10 cellular contexts compared by ENCODE assay signal in genomic region chr1:243712890-243713425, GRCh38.
DNase-seq lines count a peak whose midpoint lies in the region; ATAC-seq, FAIRE-seq and TF ChIP-seq lines count a peak whose summit lies in the region.
"Had no signal": no experiment of that assay in that cellular context is flagged by ENCODE, and none has a peak within 500 bp of the region (broad histone marks: within the 10 kb centered on the region; RNA-seq: fewer than 3 reads in every experiment).

No MANE protein-coding gene starts in this region.

- H3K36me3 Mint-ChIP-seq in astrocyte (ENCODE audit: low read depth, unreplicated experiment) (no peaks in the 10 kb centered on the region), natural killer cell (no peaks in the 10 kb centered on the region)

- no peak overlapping the region for H3K27ac ChIP-seq in astrocyte (ENCODE audit: low read depth, low read length)
- H3K27ac ChIP-seq: pancreas had no signal

- intact Hi-C loops in natural killer cell (cut with micrococcal nuclease): loop anchor here (1.0 to 5.0 kb wide), 3 partner anchors 35 to 137 kb away; partner anchors contain the start of gene AKT3

- peak; percentile 41 for FAIRE-seq in astrocyte (lab: Jason Lieb, UNC)
- FAIRE-seq: pancreas had no signal

- peak; percentile 24; the same call in 1 of the 2 replicates for TF ChIP-seq CTCF in GM12874 (IDR thresholded peaks at IDR 0.05; ENCODE audit: insufficient read depth, low read depth, low read length)
- TF ChIP-seq CTCF in astrocyte (IDR thresholded peaks at IDR 0.05; ENCODE audit: insufficient read depth, low read depth, low read length): peak; percentile 50
- no peak for TF ChIP-seq CTCF in natural killer cell (IDR thresholded peaks at IDR 0.05)

- no peaks in the 10 kb centered on the region for H4K20me1 ChIP-seq in astrocyte (ENCODE audit: insufficient read depth, low read length)

- H3K36me3 ChIP-seq in astrocyte (ENCODE audit: insufficient read depth, low read length): no peaks in the 10 kb centered on the region
- H3K36me3 ChIP-seq: pancreas had no signal

- H3K9me3 Mint-ChIP-seq in astrocyte (ENCODE audit: unreplicated experiment): no peaks in the 10 kb centered on the region
- H3K9me3 Mint-ChIP-seq in natural killer cell: no peaks in the 10 kb centered on the region
- H3K9me3 Mint-ChIP-seq: activated naive CD8-positive, alpha-beta T cell treated with anti-CD3 and anti-CD28 coated beads, Interleukin-2, amount 10 ng/mL, durations not matched to agents 7 days and 5 days had no signal

- H3K27ac Mint-ChIP-seq in astrocyte (ENCODE audit: unreplicated experiment) (no peak overlapping the region), natural killer cell (peak overlapping the region; percentile 74 to 83)
- H3K27ac Mint-ChIP-seq: activated naive CD8-positive, alpha-beta T cell treated with anti-CD3 and anti-CD28 coated beads, Interleukin-2, amount 10 ng/mL, durations not matched to agents 7 days and 5 days had no signal

- in situ Hi-C loops in G401 (cut with HindIII; ENCODE audit: low sequenced_read_pairs): no loop called here

- peak overlapping the region; percentile 22 for H3K9ac ChIP-seq in astrocyte (ENCODE audit: low read length)

- ATAC-seq in natural killer cell (no peak), HG03175 (IDR thresholded peaks at IDR 0.05; ENCODE audit: unreplicated experiment) (no peak), GM21367 (IDR thresholded peaks at IDR 0.05; ENCODE audit: unreplicated experiment) (no peak)

- H3K27me3 Mint-ChIP-seq in astrocyte (ENCODE audit: low read depth, unreplicated experiment) (no peaks in the 10 kb centered on the region), natural killer cell (ENCODE audit: low read depth in 2 of 2) (no peaks in the 10 kb centered on the region)
- H3K27me3 Mint-ChIP-seq: activated naive CD8-positive, alpha-beta T cell treated with anti-CD3 and anti-CD28 coated beads, Interleukin-2, amount 10 ng/mL, durations not matched to agents 7 days and 5 days had no signal

- H3K4me3 ChIP-seq in astrocyte (ENCODE audit: insufficient read depth, low read depth, low read length): peak overlapping the region; percentile 15
- H3K4me3 ChIP-seq: pancreas had no signal

- H3K4me1 Mint-ChIP-seq in astrocyte (ENCODE audit: low read depth, unreplicated experiment) (peaks cover 28% of the 10 kb centered on the region), natural killer cell (peaks cover 33 to 39% of the 10 kb centered on the region in 2 donors)

- H3K4me3 Mint-ChIP-seq in astrocyte (ENCODE audit: unreplicated experiment): no peak overlapping the region
- H3K4me3 Mint-ChIP-seq in natural killer cell: peak overlapping the region; percentile 83
- H3K4me3 Mint-ChIP-seq: activated naive CD8-positive, alpha-beta T cell treated with anti-CD3 and anti-CD28 coated beads, Interleukin-2, amount 10 ng/mL, durations not matched to agents 7 days and 5 days had no signal

- DNase-seq in NCI-H1694 treated with DMSO at 0.1 percent for 48 hours (lab: John Stamatoyannopoulos, UW): peak; percentile 100
- DNase-seq in astrocyte (ENCODE audit: low read depth): peak; percentile 12
- DNase-seq in natural killer cell: no peak
- DNase-seq in retina: no peak
- DNase-seq in G401 (ENCODE audit: low spot score): no peak
- DNase-seq: activated naive CD8-positive, alpha-beta T cell treated with anti-CD3 and anti-CD28 coated beads, Interleukin-2, amount 10 ng/mL, durations not matched to agents 7 days and 5 days; pancreas had no signal

- peaks cover 12% of the 10 kb centered on the region for H3K4me1 ChIP-seq in astrocyte (ENCODE audit: insufficient read depth, low read length)

- H3K9me3 ChIP-seq in astrocyte (ENCODE audit: insufficient read depth, low read depth, low read length): no peaks in the 10 kb centered on the region
- H3K9me3 ChIP-seq: pancreas had no signal

- peak overlapping the region; percentile 18 for H2AFZ ChIP-seq in astrocyte (ENCODE audit: low read depth, low read length)

- H3K4me2 ChIP-seq in astrocyte (ENCODE audit: low read length): peak overlapping the region; percentile 77

- H3K79me2 ChIP-seq in astrocyte (ENCODE audit: insufficient read depth, low read length): peaks cover 23% of the 10 kb centered on the region

- no peaks in the 10 kb centered on the region for H3K27me3 ChIP-seq in astrocyte (ENCODE audit: insufficient read depth, low read length)
- H3K27me3 ChIP-seq: pancreas had no signal

Comparison
In these comparisons a context has a peak if more than half of its experiments do, and no peak if none do; other contexts are left out.
1. DNase-seq: peak in NCI-H1694 treated with DMSO at 0.1 percent for 48 hours (single experiment) and astrocyte (single experiment); none in natural killer cell (single experiment), retina (single experiment) and G401 (single experiment).